Comparison of ENCODE assay signal across 1 cellular context in genomic region chr7:42244828-42245227, GRCh38.
TF ChIP-seq lines count a peak whose summit lies in the region.

No MANE protein-coding gene starts in this region.

TF ChIP-seq in endothelial cell of umbilical vein, 7 proteins besides CTCF, POLR2A, EP300 and RAD21 (continued from another document):
- TF ChIP-seq MAX (IDR thresholded peaks at IDR 0.05; ENCODE audit: insufficient read depth, insufficient read length) = no peak
- peak; percentile 47 for TF ChIP-seq GATA2 (IDR thresholded peaks at IDR 0.05; ENCODE audit: insufficient read depth, insufficient read length, low read depth, low read length)
- TF ChIP-seq MYC (IDR thresholded peaks at IDR 0.05; ENCODE audit: low read depth, low read length) = no peak
- peak; percentile 82 for TF ChIP-seq JUN (IDR thresholded peaks at IDR 0.05; ENCODE audit: borderline replicate concordance, insufficient read depth, insufficient read length, low read depth)
- TF ChIP-seq FOS (IDR thresholded peaks at IDR 0.05; ENCODE audit: borderline replicate concordance, insufficient read depth, low read length) = peak; percentile 88
